In the genomic region with DNA sequence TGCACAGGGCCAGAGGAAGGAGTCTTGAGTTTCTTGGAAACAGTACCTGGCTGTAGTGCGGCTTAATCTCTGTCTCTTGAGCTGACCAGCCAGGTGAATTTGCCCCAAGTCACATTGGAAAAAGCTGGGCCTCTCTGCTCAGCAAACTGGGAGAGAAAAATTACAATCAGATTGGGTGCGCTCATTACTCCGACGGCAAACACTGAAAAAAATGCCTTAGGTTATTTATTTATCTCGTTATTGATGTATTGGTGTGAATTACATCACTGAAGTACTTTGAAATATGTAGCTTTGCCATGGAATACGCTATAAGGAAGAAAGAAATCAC, we compare ENCODE assay signal across 7 cellular contexts.
DNase-seq lines count a peak whose midpoint lies in the region; ATAC-seq, FAIRE-seq and TF ChIP-seq lines count a peak whose summit lies in the region.
"Not testable (repeated sequence)": the region's sequence is repeated elsewhere in the genome, so short reads cannot be mapped to it uniquely, and the experiment has no call there.

No MANE protein-coding gene starts in this region.

- intact Hi-C loops in cardiac septum (cut with DNase I): not testable (repeated sequence)

- ATAC-seq in RWPE2 (ENCODE audit: low read depth): 0 out of 3 replicates have a peak, but pooled peaks have one; percentile 10
- peak; percentile 3 for ATAC-seq in omental fat pad (ENCODE audit: low FRiP score)

- not testable (repeated sequence) for TF ChIP-seq CTCF in RWPE2 (IDR thresholded peaks at IDR 0.05; ENCODE audit: poor library complexity, severe bottlenecking); omental fat pad (IDR thresholded peaks at IDR 0.05)

- not testable (repeated sequence) for H3K9ac ChIP-seq in HUES48 (ENCODE audit: low read depth, low read length)

- peak overlapping the region; percentile 8; the same call in 1 of the 2 replicates for H3K4me3 ChIP-seq in HUES48 (ENCODE audit: low read depth, low read length)
- H3K4me3 ChIP-seq in RWPE2 (ENCODE audit: severe bottlenecking): not testable (repeated sequence)

- not testable (repeated sequence) for H3K27ac ChIP-seq in HUES48 (ENCODE audit: low read depth, low read length); RWPE2 (ENCODE audit: poor library complexity, severe bottlenecking)

- DNase-seq in RWPE2 (ENCODE audit: low spot score); omental fat pad (ENCODE audit: low spot score): not testable (repeated sequence)
- DNase-seq in ecto neural progenitor cell (ENCODE audit: low spot score): peak; percentile 26
- peak; percentile 73 for DNase-seq in cardiac septum (ENCODE audit: low spot score)
- DNase-seq in islet precursor cell: peak; percentile 54
- DNase-seq in urothelium cell line (ENCODE audit: low spot score): peak; percentile 1

- peaks cover 94% of the 10 kb centered on the region for H3K9me3 ChIP-seq in HUES48 (ENCODE audit: control insufficient read depth, insufficient read depth, low read length)
- not testable (repeated sequence) for H3K9me3 ChIP-seq in RWPE2 (ENCODE audit: severe bottlenecking)

- not testable (repeated sequence) for H3K27me3 ChIP-seq in HUES48 (ENCODE audit: control insufficient read depth, insufficient read depth, low read length); RWPE2 (ENCODE audit: insufficient read depth, poor library complexity, severe bottlenecking)

- not testable (repeated sequence) for H3K36me3 ChIP-seq in HUES48 (ENCODE audit: control insufficient read depth, insufficient read depth, low read length); RWPE2 (ENCODE audit: low read depth)

- H3K4me1 ChIP-seq in HUES48 (ENCODE audit: control insufficient read depth, insufficient read depth, low read length); RWPE2 (ENCODE audit: insufficient read depth, poor library complexity, severe bottlenecking): not testable (repeated sequence)

- not testable (repeated sequence) for FAIRE-seq in urothelium cell line (lab: Jason Lieb, UNC)
